In the genomic region with DNA sequence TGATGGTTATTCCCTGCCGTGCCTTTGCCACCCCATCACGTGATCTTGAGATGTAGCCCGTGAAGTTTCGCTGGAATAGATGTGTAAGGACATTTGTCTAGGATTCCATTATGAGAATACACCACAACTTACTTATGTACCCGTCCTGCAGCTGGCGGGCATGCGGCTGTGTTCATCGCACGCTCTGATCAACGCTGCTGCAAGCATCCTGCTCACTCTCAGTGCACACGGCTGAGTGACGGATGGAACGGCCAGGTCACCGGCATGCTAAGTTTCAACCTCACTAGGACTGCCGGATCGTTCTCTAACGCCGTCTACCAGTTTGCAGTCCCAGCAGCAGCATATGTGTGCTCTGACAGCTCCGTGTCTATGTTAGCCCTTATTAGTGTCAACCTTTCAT, we compare ENCODE assay signal across 24 cellular contexts. TPM values are rescaled to one million over a fixed set of nuclear protein-coding genes. Genes with fewer than 3 reads are reported as not detected.
DNase-seq lines count a peak whose midpoint lies in the region; ATAC-seq and TF ChIP-seq lines count a peak whose summit lies in the region.
"Had no signal": no experiment of that assay in that cellular context is flagged by ENCODE, and none has a peak within 500 bp of the region (broad histone marks: within the 10 kb centered on the region; RNA-seq: fewer than 3 reads in every experiment).

No MANE protein-coding gene starts in this region.

- DNase-seq in CD4-positive, CD25-positive, alpha-beta regulatory T cell: no peak
- DNase-seq in CD4-positive, alpha-beta memory T cell: no peak
- no peak for DNase-seq in activated naive CD8-positive, alpha-beta T cell treated with anti-CD3 and anti-CD28 coated beads, Interleukin-2, amount 50 U/mL, for 24 hours
- DNase-seq in mucosa of descending colon: peak in 2 of 3 donors; percentile 19 to 33
- no peak for DNase-seq in NCI-H510A treated with DMSO at 0.1 percent for 48 hours (lab: John Stamatoyannopoulos, UW)
- DNase-seq in NCI-H510A (lab: John Stamatoyannopoulos, UW): no peak
- DNase-seq in DMS79 (lab: John Stamatoyannopoulos, UW): no peak
- no peak for DNase-seq in activated CD4-positive, alpha-beta T cell treated with anti-CD3 and anti-CD28 coated beads for 4 hours
- DNase-seq: activated CD4-positive, alpha-beta T cell treated with anti-CD3 and anti-CD28 coated beads, Interleukin-2, amount 50 U/mL, for 4 hours; activated CD4-positive, CD25-positive, alpha-beta regulatory T cell; activated gamma-delta T cell; midbrain; NCI-H1417; NCI-H2029 treated with DMSO at 0.1 percent for 48 hours; NCI-H748 treated with DMSO at 0.1 percent for 48 hours; retina; T-helper 1 cell had no signal

- intact Hi-C loops in CD4-positive, alpha-beta memory T cell (cut with micrococcal nuclease): no loop called here
- intact Hi-C loops in mucosa of descending colon (cut with DNase I, micrococcal nuclease): no loop called here

- H3K4me1 Mint-ChIP-seq in CD4-positive, CD25-positive, alpha-beta regulatory T cell: peaks cover 0 to 18% (median 10%) of the 10 kb centered on the region in 4 donors
- peaks cover 16 to 47% (median 31%) of the 10 kb centered on the region in 4 donors for H3K4me1 Mint-ChIP-seq in CD4-positive, alpha-beta memory T cell
- peaks cover 23% of the 10 kb centered on the region for H3K4me1 Mint-ChIP-seq in activated naive CD8-positive, alpha-beta T cell treated with anti-CD3 and anti-CD28 coated beads, Interleukin-2, amount 50 U/mL, for 24 hours
- H3K4me1 Mint-ChIP-seq: nephron had no signal

- ATAC-seq in CD4-positive, CD25-positive, alpha-beta regulatory T cell (ENCODE audit: low read depth in 2 of 2): no peak
- no peak for ATAC-seq in activated naive CD8-positive, alpha-beta T cell treated with anti-CD3 and anti-CD28 coated beads, Interleukin-2, amount 50 U/mL, for 24 hours
- ATAC-seq in mucosa of descending colon: no peak
- ATAC-seq: HCT116, left lung had no signal

- POLR2A ChIA-PET in CD4-positive, alpha-beta memory T cell (lab: Charles Lee; ENCODE audit: partially characterized antibody): interaction anchor here (0.6 to 9.8 kb wide), 3 partner anchors 8 to 179 kb away, joined by 3 to 59 read pairs (median 3); no protein-coding TSS in a partner anchor

- H3K27me3 Mint-ChIP-seq in CD4-positive, CD25-positive, alpha-beta regulatory T cell: no peaks in the 10 kb centered on the region
- H3K27me3 Mint-ChIP-seq in CD4-positive, alpha-beta memory T cell: no peaks in the 10 kb centered on the region
- H3K27me3 Mint-ChIP-seq in activated naive CD8-positive, alpha-beta T cell treated with anti-CD3 and anti-CD28 coated beads, Interleukin-2, amount 50 U/mL, for 24 hours: no peaks in the 10 kb centered on the region

- peaks cover 100% of the 10 kb centered on the region for H3K36me3 ChIP-seq in CD4-positive, CD25-positive, alpha-beta regulatory T cell (ENCODE audit: control insufficient read depth, insufficient read depth, low read length)
- H3K36me3 ChIP-seq in CD4-positive, alpha-beta memory T cell (ENCODE audit: insufficient read depth, low read length): peaks cover 100% of the 10 kb centered on the region
- H3K36me3 ChIP-seq in mucosa of descending colon (ENCODE audit: low read depth): peaks cover 78% of the 10 kb centered on the region

- H3K9me3 ChIP-seq in CD4-positive, CD25-positive, alpha-beta regulatory T cell (ENCODE audit: control insufficient read depth in 2 of 2, low read length in 2 of 2): no peaks in the 10 kb centered on the region
- H3K9me3 ChIP-seq in CD4-positive, alpha-beta memory T cell (ENCODE audit: control insufficient read depth in 1 of 2, low read length in 2 of 2): no peaks in the 10 kb centered on the region
- no peaks in the 10 kb centered on the region for H3K9me3 ChIP-seq in mucosa of descending colon
- H3K9me3 ChIP-seq: left lung, vagina had no signal

- H3K4me3 Mint-ChIP-seq in CD4-positive, CD25-positive, alpha-beta regulatory T cell: peak overlapping the region in 2 of 4 donors; percentile 4 to 13
- no peak overlapping the region for H3K4me3 Mint-ChIP-seq in CD4-positive, alpha-beta memory T cell
- H3K4me3 Mint-ChIP-seq in activated naive CD8-positive, alpha-beta T cell treated with anti-CD3 and anti-CD28 coated beads, Interleukin-2, amount 50 U/mL, for 24 hours: no peak overlapping the region
- H3K4me3 Mint-ChIP-seq: nephron had no signal

- H3K27ac ChIP-seq in CD4-positive, CD25-positive, alpha-beta regulatory T cell (ENCODE audit: insufficient read depth, low read length, poor library complexity, severe bottlenecking): no peak overlapping the region
- H3K27ac ChIP-seq in CD4-positive, alpha-beta memory T cell (ENCODE audit: low read depth, low read length): no peak overlapping the region
- H3K27ac ChIP-seq: C4-2B, KMS-11, left lung, vagina had no signal

- CTCF ChIA-PET in CD4-positive, alpha-beta memory T cell (lab: Charles Lee; ENCODE audit: partially characterized antibody): interaction anchor here (0.8 to 11.4 kb wide), 7 partner anchors 12 to 189 kb away, joined by 3 to 204 read pairs (median 4); no protein-coding TSS in a partner anchor

- H3K4me1 ChIP-seq in CD4-positive, CD25-positive, alpha-beta regulatory T cell (ENCODE audit: control insufficient read depth, insufficient read depth, low read length, poor library complexity, severe bottlenecking): peaks cover 9% of the 10 kb centered on the region
- H3K4me1 ChIP-seq in CD4-positive, alpha-beta memory T cell (ENCODE audit: insufficient read depth, low read length): peaks cover 38% of the 10 kb centered on the region
- H3K4me1 ChIP-seq in mucosa of descending colon (ENCODE audit: low read depth): no peaks in the 10 kb centered on the region
- H3K4me1 ChIP-seq: vagina had no signal

- H3K36me3 Mint-ChIP-seq in CD4-positive, CD25-positive, alpha-beta regulatory T cell: peaks cover 47% of the 10 kb centered on the region
- peaks cover 67 to 87% of the 10 kb centered on the region in 2 donors for H3K36me3 Mint-ChIP-seq in CD4-positive, alpha-beta memory T cell
- peaks cover 79% of the 10 kb centered on the region for H3K36me3 Mint-ChIP-seq in activated naive CD8-positive, alpha-beta T cell treated with anti-CD3 and anti-CD28 coated beads, Interleukin-2, amount 50 U/mL, for 24 hours (ENCODE audit: low read depth)

- TF ChIP-seq CTCF in mucosa of descending colon (IDR thresholded peaks at IDR 0.05): no peak

- no peaks in the 10 kb centered on the region for H3K27me3 ChIP-seq in CD4-positive, CD25-positive, alpha-beta regulatory T cell (ENCODE audit: control insufficient read depth, insufficient read depth, low read length)
- H3K27me3 ChIP-seq in CD4-positive, alpha-beta memory T cell (ENCODE audit: insufficient read depth, low read length): no peaks in the 10 kb centered on the region
- H3K27me3 ChIP-seq: left lung, vagina had no signal

- H3K4me3 ChIP-seq in CD4-positive, CD25-positive, alpha-beta regulatory T cell (ENCODE audit: low read depth, low read length): no peak overlapping the region
- no peak overlapping the region for H3K4me3 ChIP-seq in CD4-positive, alpha-beta memory T cell (ENCODE audit: low read length in 2 of 2)
- H3K4me3 ChIP-seq in mucosa of descending colon: no peak overlapping the region
- H3K4me3 ChIP-seq: left lung, smooth muscle cell, vagina had no signal

- no peaks in the 10 kb centered on the region for H3K9me3 Mint-ChIP-seq in CD4-positive, CD25-positive, alpha-beta regulatory T cell
- peaks cover 0 to 4% (median 0%) of the 10 kb centered on the region in 8 donors for H3K9me3 Mint-ChIP-seq in CD4-positive, alpha-beta memory T cell
- no peaks in the 10 kb centered on the region for H3K9me3 Mint-ChIP-seq in activated naive CD8-positive, alpha-beta T cell treated with anti-CD3 and anti-CD28 coated beads, Interleukin-2, amount 50 U/mL, for 24 hours
- H3K9me3 Mint-ChIP-seq: nephron had no signal

- peak overlapping the region in 2 of 3 donors; percentile 38 to 62 for H3K27ac Mint-ChIP-seq in CD4-positive, CD25-positive, alpha-beta regulatory T cell
- peak overlapping the region in 5 of 7 donors; percentile 46 to 91 (median 66) for H3K27ac Mint-ChIP-seq in CD4-positive, alpha-beta memory T cell
- H3K27ac Mint-ChIP-seq in activated naive CD8-positive, alpha-beta T cell treated with anti-CD3 and anti-CD28 coated beads, Interleukin-2, amount 50 U/mL, for 24 hours: peak overlapping the region; percentile 71
- H3K27ac Mint-ChIP-seq: nephron had no signal

RNA-seq across cellular contexts. Expression of a gene that starts 44.6 kb away (rescaled TPM):
- total RNA-seq in CD4-positive, CD25-positive, alpha-beta regulatory T cell: 16.8 TPM
- 1 to 10 TPM; 6.3 to 8.4 (median 7.2) TPM for polyA plus RNA-seq in CD4-positive, CD25-positive, alpha-beta regulatory T cell
- total RNA-seq in CD4-positive, alpha-beta memory T cell: 10 to 100 TPM; 27.5 to 31.2 TPM
- 10 to 100 TPM in 1 of 2 donors, 1 to 10 TPM in 1; 6.3 to 24.9 TPM for polyA plus RNA-seq in CD4-positive, alpha-beta memory T cell
- total RNA-seq in mucosa of descending colon: 10 to 100 TPM; 26.0 to 85.7 (median 68.5) TPM
- total RNA-seq: smooth muscle cell had no signal

RNA-seq across cellular contexts. Expression of a gene that starts 58.2 kb away (rescaled TPM):
- 69.7 TPM for total RNA-seq in CD4-positive, CD25-positive, alpha-beta regulatory T cell
- polyA plus RNA-seq in CD4-positive, CD25-positive, alpha-beta regulatory T cell: 10 to 100 TPM; 18.8 to 28.6 (median 22.0) TPM
- 100 to 1,000 TPM in 1 of 2 experiments, 10 to 100 TPM in 1; 96.4 to 103 TPM for total RNA-seq in CD4-positive, alpha-beta memory T cell
- 10 to 100 TPM; 24.4 to 27.0 TPM for polyA plus RNA-seq in CD4-positive, alpha-beta memory T cell
- 10 to 100 TPM; 46.3 to 64.8 (median 56.3) TPM for total RNA-seq in mucosa of descending colon

Comparison
In these comparisons a context has a peak if more than half of its experiments do, and no peak if none do; other contexts are left out.
1. DNase-seq: peak in mucosa of descending colon (2 of 3); none in CD4-positive, CD25-positive, alpha-beta regulatory T cell (0 of 3), CD4-positive, alpha-beta memory T cell (0 of 5), activated naive CD8-positive, alpha-beta T cell treated with anti-CD3 and anti-CD28 coated beads, Interleukin-2, amount 50 U/mL, for 24 hours (single experiment), NCI-H510A treated with DMSO at 0.1 percent for 48 hours (single experiment), NCI-H510A (single experiment), DMS79 (single experiment) and activated CD4-positive, alpha-beta T cell treated with anti-CD3 and anti-CD28 coated beads for 4 hours (0 of 2).
2. Peak in every context shown above with its lines, with median percentiles within 50 percentile points of each other: H3K27ac Mint-ChIP-seq.